ENCODE assay signal across 1 cellular context in the genomic region with DNA sequence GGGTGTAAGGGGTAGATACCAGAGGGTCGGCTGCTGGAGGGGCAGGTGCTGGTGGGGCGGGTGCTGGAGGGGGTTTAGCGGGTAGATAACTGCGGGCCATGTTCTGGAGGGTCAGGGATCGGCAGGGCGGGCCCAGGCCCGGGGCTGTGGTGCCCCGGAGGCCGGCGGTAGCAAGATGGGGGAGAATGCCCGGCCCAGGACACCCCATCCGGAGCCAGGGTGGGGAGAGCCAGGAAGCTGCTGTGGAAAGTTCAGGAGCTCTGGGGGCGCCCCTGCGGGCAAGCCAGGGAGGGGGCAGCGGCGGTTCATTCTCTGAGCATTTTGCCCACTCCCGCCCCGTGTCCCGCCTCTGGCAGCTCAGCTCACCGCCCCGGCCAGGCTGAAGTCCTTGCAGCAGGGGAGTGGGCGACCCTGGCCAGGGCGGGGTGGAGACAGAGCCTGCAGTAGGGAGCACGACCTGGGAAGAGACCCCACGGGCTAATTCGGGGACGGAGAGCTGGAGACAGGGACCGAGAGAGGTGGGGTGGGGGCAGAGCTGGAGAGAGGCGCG.
TF ChIP-seq lines count a peak whose summit lies in the region.

No MANE protein-coding gene starts in this region.

TF ChIP-seq in SK-N-SH treated with all-trans-retinoic acid at 6 μM for 48 hours, 23 proteins besides CTCF, POLR2A, EP300 and RAD21 (continued from another document):
- TF ChIP-seq ZFP30 (CRISPR knock-in tag; IDR thresholded peaks at IDR 0.05), result no peak
- no peak for TF ChIP-seq TCF4 (CRISPR knock-in tag; IDR thresholded peaks at IDR 0.05; ENCODE audit: borderline replicate concordance)
- TF ChIP-seq ARNTL (CRISPR knock-in tag; IDR thresholded peaks at IDR 0.05; ENCODE audit: borderline replicate concordance, low read depth), result no peak
- TF ChIP-seq ZFP3 (CRISPR knock-in tag; IDR thresholded peaks at IDR 0.05), result no peak
- TF ChIP-seq, protein P1, sequence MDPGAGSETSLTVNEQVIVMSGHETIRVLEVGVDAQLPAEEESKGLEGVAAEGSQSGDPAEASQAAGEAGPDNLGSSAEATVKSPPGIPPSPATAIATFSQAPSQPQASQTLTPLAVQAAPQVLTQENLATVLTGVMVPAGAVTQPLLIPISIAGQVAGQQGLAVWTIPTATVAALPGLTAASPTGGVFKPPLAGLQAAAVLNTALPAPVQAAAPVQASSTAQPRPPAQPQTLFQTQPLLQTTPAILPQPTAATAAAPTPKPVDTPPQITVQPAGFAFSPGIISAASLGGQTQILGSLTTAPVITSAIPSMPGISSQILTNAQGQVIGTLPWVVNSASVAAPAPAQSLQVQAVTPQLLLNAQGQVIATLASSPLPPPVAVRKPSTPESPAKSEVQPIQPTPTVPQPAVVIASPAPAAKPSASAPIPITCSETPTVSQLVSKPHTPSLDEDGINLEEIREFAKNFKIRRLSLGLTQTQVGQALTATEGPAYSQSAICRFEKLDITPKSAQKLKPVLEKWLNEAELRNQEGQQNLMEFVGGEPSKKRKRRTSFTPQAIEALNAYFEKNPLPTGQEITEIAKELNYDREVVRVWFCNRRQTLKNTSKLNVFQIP (CRISPR knock-in tag; IDR thresholded peaks at IDR 0.05; ENCODE audit: borderline replicate concordance, low read depth), result no peak
- TF ChIP-seq, protein P2, sequence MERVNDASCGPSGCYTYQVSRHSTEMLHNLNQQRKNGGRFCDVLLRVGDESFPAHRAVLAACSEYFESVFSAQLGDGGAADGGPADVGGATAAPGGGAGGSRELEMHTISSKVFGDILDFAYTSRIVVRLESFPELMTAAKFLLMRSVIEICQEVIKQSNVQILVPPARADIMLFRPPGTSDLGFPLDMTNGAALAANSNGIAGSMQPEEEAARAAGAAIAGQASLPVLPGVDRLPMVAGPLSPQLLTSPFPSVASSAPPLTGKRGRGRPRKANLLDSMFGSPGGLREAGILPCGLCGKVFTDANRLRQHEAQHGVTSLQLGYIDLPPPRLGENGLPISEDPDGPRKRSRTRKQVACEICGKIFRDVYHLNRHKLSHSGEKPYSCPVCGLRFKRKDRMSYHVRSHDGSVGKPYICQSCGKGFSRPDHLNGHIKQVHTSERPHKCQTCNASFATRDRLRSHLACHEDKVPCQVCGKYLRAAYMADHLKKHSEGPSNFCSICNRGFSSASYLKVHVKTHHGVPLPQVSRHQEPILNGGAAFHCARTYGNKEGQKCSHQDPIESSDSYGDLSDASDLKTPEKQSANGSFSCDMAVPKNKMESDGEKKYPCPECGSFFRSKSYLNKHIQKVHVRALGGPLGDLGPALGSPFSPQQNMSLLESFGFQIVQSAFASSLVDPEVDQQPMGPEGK (CRISPR knock-in tag; IDR thresholded peaks at IDR 0.05; ENCODE audit: borderline replicate concordance), result no peak
TF ChIP-seq in SK-N-SH treated with all-trans-retinoic acid at 6 μM for 48 hours: peak in this region for 0.
